ENCODE assay signal across 1 cellular context in genomic region chr7:93574269-93574645, GRCh38.
TF ChIP-seq lines count a peak whose summit lies in the region.

No MANE protein-coding gene starts in this region.

TF ChIP-seq in SK-N-SH treated with all-trans-retinoic acid at 6 μM for 48 hours, 23 proteins besides CTCF, POLR2A, EP300 and RAD21 (continued from another document):
- TF ChIP-seq, protein P1, sequence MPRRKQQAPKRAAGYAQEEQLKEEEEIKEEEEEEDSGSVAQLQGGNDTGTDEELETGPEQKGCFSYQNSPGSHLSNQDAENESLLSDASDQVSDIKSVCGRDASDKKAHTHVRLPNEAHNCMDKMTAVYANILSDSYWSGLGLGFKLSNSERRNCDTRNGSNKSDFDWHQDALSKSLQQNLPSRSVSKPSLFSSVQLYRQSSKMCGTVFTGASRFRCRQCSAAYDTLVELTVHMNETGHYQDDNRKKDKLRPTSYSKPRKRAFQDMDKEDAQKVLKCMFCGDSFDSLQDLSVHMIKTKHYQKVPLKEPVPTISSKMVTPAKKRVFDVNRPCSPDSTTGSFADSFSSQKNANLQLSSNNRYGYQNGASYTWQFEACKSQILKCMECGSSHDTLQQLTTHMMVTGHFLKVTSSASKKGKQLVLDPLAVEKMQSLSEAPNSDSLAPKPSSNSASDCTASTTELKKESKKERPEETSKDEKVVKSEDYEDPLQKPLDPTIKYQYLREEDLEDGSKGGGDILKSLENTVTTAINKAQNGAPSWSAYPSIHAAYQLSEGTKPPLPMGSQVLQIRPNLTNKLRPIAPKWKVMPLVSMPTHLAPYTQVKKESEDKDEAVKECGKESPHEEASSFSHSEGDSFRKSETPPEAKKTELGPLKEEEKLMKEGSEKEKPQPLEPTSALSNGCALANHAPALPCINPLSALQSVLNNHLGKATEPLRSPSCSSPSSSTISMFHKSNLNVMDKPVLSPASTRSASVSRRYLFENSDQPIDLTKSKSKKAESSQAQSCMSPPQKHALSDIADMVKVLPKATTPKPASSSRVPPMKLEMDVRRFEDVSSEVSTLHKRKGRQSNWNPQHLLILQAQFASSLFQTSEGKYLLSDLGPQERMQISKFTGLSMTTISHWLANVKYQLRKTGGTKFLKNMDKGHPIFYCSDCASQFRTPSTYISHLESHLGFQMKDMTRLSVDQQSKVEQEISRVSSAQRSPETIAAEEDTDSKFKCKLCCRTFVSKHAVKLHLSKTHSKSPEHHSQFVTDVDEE (CRISPR knock-in tag; IDR thresholded peaks at IDR 0.05) = no peak
- no peak for TF ChIP-seq POU6F1 (CRISPR knock-in tag; IDR thresholded peaks at IDR 0.05; ENCODE audit: borderline replicate concordance, low read depth)
- TF ChIP-seq ZNF8 (CRISPR knock-in tag; IDR thresholded peaks at IDR 0.05) = no peak
- TF ChIP-seq ZFP30 (CRISPR knock-in tag; IDR thresholded peaks at IDR 0.05) = no peak
- no peak for TF ChIP-seq TOX (CRISPR knock-in tag; IDR thresholded peaks at IDR 0.05; ENCODE audit: borderline replicate concordance)
- no peak for TF ChIP-seq ISL1 (CRISPR knock-in tag; IDR thresholded peaks at IDR 0.05)
- TF ChIP-seq BACH2 (CRISPR knock-in tag; IDR thresholded peaks at IDR 0.05; ENCODE audit: borderline replicate concordance) = no peak
TF ChIP-seq in SK-N-SH treated with all-trans-retinoic acid at 6 μM for 48 hours: peak in this region for 0.
